In genomic region chr17:39621523-39622379, GRCh38 we compare ENCODE assay signal across 8 cellular contexts. TPM values are rescaled to one million over a fixed set of nuclear protein-coding genes. Genes with fewer than 3 reads are reported as not detected.
A peak's percentile ranks its signal among the peaks of the same experiment; 100 is the strongest.
DNase-seq lines count a peak whose midpoint lies in the region; ATAC-seq and TF ChIP-seq lines count a peak whose summit lies in the region.

No MANE protein-coding gene starts in this region.

- DNase-seq in NCI-H774 (lab: John Stamatoyannopoulos, UW) (peak; percentile 90), coronary artery (ENCODE audit: low spot score) (peak; percentile 86), lower lobe of right lung (peak; percentile 91)
- peak; percentile 83 to 93 for DNase-seq in activated CD4-positive, alpha-beta T cell treated with anti-CD3 and anti-CD28 coated beads, Interleukin-2, amount 50 U/mL, for 24 hours (ENCODE audit: low read depth in 1 of 2, low spot score in 1 of 2)
- DNase-seq in stimulated activated CD4-positive, alpha-beta T cell treated with anti-CD3 and anti-CD28 coated beads, TNF-alpha, amount 100 ng/mL, for 48 hours (ENCODE audit: low read depth in 3 of 3): peak; percentile 71 to 85 (median 74)

- peak; percentile 100 for TF ChIP-seq CTCF in GM12875 (IDR thresholded peaks at IDR 0.05; ENCODE audit: borderline replicate concordance, insufficient read depth, low read depth, low read length)
- peak; percentile 96 for TF ChIP-seq CTCF in coronary artery (IDR thresholded peaks at IDR 0.05)
- peak; percentile 100 for TF ChIP-seq CTCF in lower lobe of right lung (IDR thresholded peaks at IDR 0.05)

- H3K27ac ChIP-seq in coronary artery (no peak overlapping the region), lower lobe of right lung (no peak overlapping the region)

- H3K4me1 ChIP-seq in lower lobe of right lung: peaks cover 29% of the 10 kb centered on the region

- no peaks in the 10 kb centered on the region for H3K9me3 ChIP-seq in lower lobe of right lung

- ATAC-seq in HG03432 (IDR thresholded peaks at IDR 0.05; ENCODE audit: unreplicated experiment) (peak; percentile 69), lower lobe of right lung (peak; percentile 82 to 91), HG02588 (IDR thresholded peaks at IDR 0.05; ENCODE audit: unreplicated experiment) (no peak)

- intact Hi-C loops in lower lobe of right lung (cut with DNase I): no loop called here

- no peak overlapping the region for H3K4me3 ChIP-seq in GM12875 (ENCODE audit: low read depth, low read length)
- no peak overlapping the region for H3K4me3 ChIP-seq in coronary artery
- H3K4me3 ChIP-seq in lower lobe of right lung: no peak overlapping the region

- no peaks in the 10 kb centered on the region for H3K36me3 ChIP-seq in lower lobe of right lung

- peaks cover 18% of the 10 kb centered on the region for H3K27me3 ChIP-seq in lower lobe of right lung (ENCODE audit: low read depth)

RNA-seq across cellular contexts. Expression of gene PPP1R1B, which starts 5.0 kb away (rescaled TPM):
- total RNA-seq in lower lobe of right lung: 23.9 TPM

RNA-seq across cellular contexts. Expression of gene NEUROD2, which starts 14.0 kb away (rescaled TPM):
- total RNA-seq in lower lobe of right lung: not detected

RNA-seq across cellular contexts. Expression of gene STARD3, which starts 15.2 kb away (rescaled TPM):
- total RNA-seq in lower lobe of right lung: 76.6 TPM

RNA-seq across cellular contexts. Expression of gene TCAP, which starts 43.4 kb away (rescaled TPM):
- 3.7 TPM for total RNA-seq in lower lobe of right lung

RNA-seq across cellular contexts. Expression of gene PNMT, which starts 46.5 kb away (rescaled TPM):
- total RNA-seq in lower lobe of right lung: 3.9 TPM
